ENCODE assay signal across 1 cellular context in the genomic region with DNA sequence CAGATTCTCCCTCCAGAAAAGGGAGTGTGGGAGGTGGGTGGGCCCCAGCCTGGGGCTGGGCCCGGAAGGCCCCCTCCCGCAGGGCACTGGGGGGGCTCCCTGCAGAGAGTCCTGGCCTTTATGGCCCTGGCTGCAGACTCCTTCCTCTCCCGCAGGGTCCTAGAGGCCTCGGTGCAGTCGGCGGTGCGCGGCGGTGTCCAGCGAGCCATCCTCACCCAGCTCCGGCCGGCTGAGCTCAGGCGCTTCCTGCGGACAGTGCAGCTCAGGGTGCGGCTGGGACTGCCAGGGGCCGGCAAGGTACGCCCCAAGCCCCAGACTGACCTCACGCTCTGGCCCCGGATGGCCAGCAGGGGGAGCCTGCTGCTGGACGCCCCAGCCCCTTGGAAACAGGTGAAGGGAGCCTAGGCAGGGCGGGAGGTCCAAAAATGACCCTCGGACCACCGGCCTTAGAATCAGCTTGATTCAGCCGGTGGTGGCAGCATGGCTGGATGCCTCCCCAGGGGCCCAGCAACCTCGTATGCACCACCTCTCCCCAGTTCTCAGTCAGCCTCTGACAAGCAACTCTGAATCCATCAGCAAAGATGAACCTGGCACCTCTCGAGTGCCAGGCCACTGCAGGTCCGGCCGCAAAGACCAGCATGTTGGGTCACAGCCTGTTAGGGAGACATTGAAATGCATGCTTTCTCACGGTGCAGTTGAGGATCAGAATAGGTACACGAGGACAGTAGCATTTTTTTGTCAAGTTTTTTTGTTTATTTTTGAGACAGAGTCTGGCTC.
A peak's percentile ranks its signal among the peaks of the same experiment; 100 is the strongest.
TF ChIP-seq lines count a peak whose summit lies in the region.

No MANE protein-coding gene starts in this region.

TF ChIP-seq in HepG2, 621 proteins besides CTCF, POLR2A, EP300 and RAD21 (continued from another document and continues in another):
- TF ChIP-seq, protein P1, sequence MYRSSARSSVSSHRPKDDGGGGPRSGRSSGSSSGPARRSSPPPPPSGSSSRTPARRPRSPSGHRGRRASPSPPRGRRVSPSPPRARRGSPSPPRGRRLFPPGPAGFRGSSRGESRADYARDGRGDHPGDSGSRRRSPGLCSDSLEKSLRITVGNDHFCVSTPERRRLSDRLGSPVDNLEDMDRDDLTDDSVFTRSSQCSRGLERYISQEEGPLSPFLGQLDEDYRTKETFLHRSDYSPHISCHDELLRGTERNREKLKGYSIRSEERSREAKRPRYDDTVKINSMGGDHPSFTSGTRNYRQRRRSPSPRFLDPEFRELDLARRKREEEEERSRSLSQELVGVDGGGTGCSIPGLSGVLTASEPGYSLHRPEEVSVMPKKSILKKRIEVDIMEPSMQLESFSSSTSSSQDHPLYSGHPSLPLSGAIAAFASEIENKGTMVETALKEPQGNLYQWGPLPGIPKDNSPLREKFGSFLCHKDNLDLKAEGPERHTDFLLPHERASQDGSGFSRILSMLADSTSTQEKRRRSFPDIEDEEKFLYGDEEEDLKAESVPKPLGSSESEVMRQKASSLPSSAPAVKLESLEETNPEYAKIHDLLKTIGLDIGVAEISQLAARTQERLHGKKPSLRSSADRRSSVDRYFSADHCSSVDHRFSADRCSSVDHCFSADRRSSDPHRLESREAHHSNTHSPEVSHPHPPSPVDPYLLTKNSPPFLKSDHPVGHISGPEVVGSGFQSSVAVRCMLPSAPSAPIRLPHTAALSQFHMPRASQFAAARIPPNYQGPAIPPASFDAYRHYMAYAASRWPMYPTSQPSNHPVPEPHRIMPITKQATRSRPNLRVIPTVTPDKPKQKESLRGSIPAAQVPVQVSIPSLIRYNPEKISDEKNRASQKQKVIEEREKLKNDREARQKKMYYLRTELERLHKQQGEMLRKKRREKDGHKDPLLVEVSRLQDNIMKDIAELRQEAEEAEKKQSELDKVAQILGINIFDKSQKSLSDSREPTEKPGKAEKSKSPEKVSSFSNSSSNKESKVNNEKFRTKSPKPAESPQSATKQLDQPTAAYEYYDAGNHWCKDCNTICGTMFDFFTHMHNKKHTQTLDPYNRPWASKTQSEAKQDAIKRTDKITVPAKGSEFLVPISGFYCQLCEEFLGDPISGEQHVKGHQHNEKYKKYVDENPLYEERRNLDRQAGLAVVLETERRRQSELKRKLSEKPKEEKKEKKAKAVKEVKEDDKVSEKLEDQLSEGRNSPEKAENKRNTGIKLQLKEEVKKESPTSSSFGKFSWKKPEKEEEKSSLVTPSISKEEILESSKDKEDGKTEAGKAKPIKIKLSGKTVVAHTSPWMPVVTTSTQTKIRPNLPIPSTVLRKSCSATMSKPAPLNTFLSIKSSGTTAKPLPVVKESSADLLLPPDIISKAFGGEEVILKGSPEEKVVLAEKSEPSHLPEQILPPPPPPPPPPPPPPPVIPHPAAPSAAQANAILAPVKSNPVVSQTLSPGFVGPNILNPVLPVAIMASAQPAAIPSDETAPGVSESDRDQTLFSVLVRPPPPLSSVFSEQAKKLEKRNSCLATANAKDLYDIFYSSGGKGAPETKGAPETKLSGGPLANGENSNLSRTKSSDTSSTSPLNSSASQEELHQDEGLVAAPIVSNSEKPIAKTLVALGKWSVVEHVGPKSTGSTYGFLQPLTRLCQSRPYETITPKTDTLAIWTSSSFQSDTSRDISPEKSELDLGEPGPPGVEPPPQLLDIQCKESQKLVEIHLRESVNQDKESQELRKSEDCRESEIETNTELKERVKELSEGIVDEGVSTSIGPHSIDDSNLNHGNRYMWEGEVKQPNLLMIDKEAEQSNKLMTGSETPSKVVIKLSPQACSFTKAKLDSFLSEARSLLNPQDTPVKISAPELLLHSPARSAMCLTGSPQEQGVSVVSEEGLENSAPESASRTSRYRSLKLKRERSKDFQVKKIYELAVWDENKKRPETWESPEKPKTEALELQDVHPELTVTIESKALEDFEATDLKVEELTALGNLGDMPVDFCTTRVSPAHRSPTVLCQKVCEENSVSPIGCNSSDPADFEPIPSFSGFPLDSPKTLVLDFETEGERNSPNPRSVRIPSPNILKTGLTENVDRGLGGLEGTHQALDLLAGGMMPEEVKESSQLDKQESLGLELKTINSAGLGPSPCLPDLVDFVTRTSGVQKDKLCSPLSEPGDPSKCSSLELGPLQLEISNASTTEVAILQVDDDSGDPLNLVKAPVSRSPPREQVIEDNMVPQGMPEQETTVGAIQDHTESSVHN (CRISPR knock-in tag; IDR thresholded peaks at IDR 0.05) = no peak
- TF ChIP-seq SRSF1 (optimal IDR thresholded peaks at IDR 0.05; ENCODE audit: low read depth, low read length) (peak; percentile 60), KMT2A (CRISPR knock-in tag; IDR thresholded peaks at IDR 0.05) (no peak), ZNF30 (CRISPR knock-in tag; IDR thresholded peaks at IDR 0.05) (no peak), FOSL2 (CRISPR knock-in tag; IDR thresholded peaks at IDR 0.05) (peak; percentile 35; the same call in 1 of the 2 replicates), ZBTB7B (CRISPR knock-in tag; IDR thresholded peaks at IDR 0.05) (peak; percentile 80), PCBP1 (IDR thresholded peaks at IDR 0.05; ENCODE audit: borderline replicate concordance, low read depth, low read length) (no peak), KAT8 (CRISPR knock-in tag; IDR thresholded peaks at IDR 0.05) (0 out of 2 replicates have a peak, but pooled peaks have one; percentile 48), ATRX (CRISPR knock-in tag; IDR thresholded peaks at IDR 0.05; ENCODE audit: borderline replicate concordance) (no peak), HNRNPL (IDR thresholded peaks at IDR 0.05; ENCODE audit: low read depth, low read length) (no peak), STAG1 (CRISPR knock-in tag; IDR thresholded peaks at IDR 0.05) (peak; percentile 66), ZNF543 (CRISPR knock-in tag; IDR thresholded peaks at IDR 0.05) (0 out of 2 replicates have a peak, but pooled peaks have one; percentile 63), ZNF367 (CRISPR knock-in tag; IDR thresholded peaks at IDR 0.05; ENCODE audit: borderline replicate concordance) (no peak), ZSCAN12 (CRISPR knock-in tag; IDR thresholded peaks at IDR 0.05) (no peak), TBX2 (CRISPR knock-in tag; IDR thresholded peaks at IDR 0.05; ENCODE audit: borderline replicate concordance) (peak; percentile 57), ZNF713 (CRISPR knock-in tag; IDR thresholded peaks at IDR 0.05) (no peak), AGO1 (IDR thresholded peaks at IDR 0.05; ENCODE audit: low read depth, low read length, poor library complexity, severe bottlenecking) (no peak), SOX5 (CRISPR knock-in tag; IDR thresholded peaks at IDR 0.05; ENCODE audit: borderline replicate concordance) (no peak), HDAC2 (CRISPR knock-in tag; IDR thresholded peaks at IDR 0.05) (peak; percentile 69), HIVEP1 (CRISPR knock-in tag; IDR thresholded peaks at IDR 0.05) (peak; percentile 12; the same call in 1 of the 2 replicates)
- TF ChIP-seq, protein P2, sequence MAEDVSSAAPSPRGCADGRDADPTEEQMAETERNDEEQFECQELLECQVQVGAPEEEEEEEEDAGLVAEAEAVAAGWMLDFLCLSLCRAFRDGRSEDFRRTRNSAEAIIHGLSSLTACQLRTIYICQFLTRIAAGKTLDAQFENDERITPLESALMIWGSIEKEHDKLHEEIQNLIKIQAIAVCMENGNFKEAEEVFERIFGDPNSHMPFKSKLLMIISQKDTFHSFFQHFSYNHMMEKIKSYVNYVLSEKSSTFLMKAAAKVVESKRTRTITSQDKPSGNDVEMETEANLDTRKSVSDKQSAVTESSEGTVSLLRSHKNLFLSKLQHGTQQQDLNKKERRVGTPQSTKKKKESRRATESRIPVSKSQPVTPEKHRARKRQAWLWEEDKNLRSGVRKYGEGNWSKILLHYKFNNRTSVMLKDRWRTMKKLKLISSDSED (CRISPR knock-in tag; IDR thresholded peaks at IDR 0.05) = no peak
- TF ChIP-seq, protein P3, sequence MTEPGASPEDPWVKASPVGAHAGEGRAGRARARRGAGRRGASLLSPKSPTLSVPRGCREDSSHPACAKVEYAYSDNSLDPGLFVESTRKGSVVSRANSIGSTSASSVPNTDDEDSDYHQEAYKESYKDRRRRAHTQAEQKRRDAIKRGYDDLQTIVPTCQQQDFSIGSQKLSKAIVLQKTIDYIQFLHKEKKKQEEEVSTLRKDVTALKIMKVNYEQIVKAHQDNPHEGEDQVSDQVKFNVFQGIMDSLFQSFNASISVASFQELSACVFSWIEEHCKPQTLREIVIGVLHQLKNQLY (CRISPR knock-in tag; IDR thresholded peaks at IDR 0.05) = no peak
- TF ChIP-seq, protein P4, sequence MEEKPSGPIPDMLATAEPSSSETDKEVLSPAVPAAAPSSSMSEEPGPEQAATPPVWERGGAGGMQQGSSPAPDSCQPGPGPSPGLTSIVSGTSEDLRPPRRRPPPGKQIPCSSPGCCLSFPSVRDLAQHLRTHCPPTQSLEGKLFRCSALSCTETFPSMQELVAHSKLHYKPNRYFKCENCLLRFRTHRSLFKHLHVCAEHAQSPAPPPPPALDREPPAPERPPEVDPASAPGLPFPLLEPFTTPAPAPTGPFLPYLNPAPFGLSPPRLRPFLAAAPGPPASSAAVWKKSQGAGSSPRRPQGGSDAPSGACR (CRISPR knock-in tag; IDR thresholded peaks at IDR 0.05) = no peak
- TF ChIP-seq, protein P5, sequence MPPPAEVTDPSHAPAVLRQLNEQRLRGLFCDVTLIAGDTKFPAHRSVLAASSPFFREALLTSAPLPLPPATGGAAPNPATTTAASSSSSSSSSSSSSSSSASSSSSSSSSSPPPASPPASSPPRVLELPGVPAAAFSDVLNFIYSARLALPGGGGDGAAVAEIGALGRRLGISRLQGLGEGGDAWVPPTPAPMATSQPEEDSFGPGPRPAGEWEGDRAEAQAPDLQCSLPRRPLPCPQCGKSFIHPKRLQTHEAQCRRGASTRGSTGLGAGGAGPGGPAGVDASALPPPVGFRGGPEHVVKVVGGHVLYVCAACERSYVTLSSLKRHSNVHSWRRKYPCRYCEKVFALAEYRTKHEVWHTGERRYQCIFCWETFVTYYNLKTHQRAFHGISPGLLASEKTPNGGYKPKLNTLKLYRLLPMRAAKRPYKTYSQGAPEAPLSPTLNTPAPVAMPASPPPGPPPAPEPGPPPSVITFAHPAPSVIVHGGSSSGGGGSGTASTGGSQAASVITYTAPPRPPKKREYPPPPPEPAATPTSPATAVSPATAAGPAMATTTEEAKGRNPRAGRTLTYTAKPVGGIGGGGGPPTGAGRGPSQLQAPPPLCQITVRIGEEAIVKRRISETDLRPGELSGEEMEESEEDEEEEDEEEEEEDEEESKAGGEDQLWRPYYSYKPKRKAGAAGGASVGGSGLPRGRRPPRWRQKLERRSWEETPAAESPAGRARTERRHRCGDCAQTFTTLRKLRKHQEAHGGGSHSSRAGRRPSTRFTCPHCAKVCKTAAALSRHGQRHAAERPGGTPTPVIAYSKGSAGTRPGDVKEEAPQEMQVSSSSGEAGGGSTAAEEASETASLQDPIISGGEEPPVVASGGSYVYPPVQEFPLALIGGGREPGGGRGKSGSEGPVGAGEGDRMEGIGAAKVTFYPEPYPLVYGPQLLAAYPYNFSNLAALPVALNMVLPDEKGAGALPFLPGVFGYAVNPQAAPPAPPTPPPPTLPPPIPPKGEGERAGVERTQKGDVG (CRISPR knock-in tag; IDR thresholded peaks at IDR 0.05; ENCODE audit: borderline replicate concordance) = no peak
- TF ChIP-seq, protein P6, sequence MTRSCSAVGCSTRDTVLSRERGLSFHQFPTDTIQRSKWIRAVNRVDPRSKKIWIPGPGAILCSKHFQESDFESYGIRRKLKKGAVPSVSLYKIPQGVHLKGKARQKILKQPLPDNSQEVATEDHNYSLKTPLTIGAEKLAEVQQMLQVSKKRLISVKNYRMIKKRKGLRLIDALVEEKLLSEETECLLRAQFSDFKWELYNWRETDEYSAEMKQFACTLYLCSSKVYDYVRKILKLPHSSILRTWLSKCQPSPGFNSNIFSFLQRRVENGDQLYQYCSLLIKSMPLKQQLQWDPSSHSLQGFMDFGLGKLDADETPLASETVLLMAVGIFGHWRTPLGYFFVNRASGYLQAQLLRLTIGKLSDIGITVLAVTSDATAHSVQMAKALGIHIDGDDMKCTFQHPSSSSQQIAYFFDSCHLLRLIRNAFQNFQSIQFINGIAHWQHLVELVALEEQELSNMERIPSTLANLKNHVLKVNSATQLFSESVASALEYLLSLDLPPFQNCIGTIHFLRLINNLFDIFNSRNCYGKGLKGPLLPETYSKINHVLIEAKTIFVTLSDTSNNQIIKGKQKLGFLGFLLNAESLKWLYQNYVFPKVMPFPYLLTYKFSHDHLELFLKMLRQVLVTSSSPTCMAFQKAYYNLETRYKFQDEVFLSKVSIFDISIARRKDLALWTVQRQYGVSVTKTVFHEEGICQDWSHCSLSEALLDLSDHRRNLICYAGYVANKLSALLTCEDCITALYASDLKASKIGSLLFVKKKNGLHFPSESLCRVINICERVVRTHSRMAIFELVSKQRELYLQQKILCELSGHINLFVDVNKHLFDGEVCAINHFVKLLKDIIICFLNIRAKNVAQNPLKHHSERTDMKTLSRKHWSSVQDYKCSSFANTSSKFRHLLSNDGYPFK (CRISPR knock-in tag; IDR thresholded peaks at IDR 0.05; ENCODE audit: borderline replicate concordance) = 0 out of 2 replicates have a peak, but pooled peaks have one; percentile 22
- TF ChIP-seq, protein P7, sequence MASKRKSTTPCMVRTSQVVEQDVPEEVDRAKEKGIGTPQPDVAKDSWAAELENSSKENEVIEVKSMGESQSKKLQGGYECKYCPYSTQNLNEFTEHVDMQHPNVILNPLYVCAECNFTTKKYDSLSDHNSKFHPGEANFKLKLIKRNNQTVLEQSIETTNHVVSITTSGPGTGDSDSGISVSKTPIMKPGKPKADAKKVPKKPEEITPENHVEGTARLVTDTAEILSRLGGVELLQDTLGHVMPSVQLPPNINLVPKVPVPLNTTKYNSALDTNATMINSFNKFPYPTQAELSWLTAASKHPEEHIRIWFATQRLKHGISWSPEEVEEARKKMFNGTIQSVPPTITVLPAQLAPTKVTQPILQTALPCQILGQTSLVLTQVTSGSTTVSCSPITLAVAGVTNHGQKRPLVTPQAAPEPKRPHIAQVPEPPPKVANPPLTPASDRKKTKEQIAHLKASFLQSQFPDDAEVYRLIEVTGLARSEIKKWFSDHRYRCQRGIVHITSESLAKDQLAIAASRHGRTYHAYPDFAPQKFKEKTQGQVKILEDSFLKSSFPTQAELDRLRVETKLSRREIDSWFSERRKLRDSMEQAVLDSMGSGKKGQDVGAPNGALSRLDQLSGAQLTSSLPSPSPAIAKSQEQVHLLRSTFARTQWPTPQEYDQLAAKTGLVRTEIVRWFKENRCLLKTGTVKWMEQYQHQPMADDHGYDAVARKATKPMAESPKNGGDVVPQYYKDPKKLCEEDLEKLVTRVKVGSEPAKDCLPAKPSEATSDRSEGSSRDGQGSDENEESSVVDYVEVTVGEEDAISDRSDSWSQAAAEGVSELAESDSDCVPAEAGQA (IDR thresholded peaks at IDR 0.05; ENCODE audit: low read depth) = no peak
- TF ChIP-seq, protein P7 (CRISPR knock-in tag; IDR thresholded peaks at IDR 0.05; ENCODE audit: borderline replicate concordance) = no peak
